In the genomic region with DNA sequence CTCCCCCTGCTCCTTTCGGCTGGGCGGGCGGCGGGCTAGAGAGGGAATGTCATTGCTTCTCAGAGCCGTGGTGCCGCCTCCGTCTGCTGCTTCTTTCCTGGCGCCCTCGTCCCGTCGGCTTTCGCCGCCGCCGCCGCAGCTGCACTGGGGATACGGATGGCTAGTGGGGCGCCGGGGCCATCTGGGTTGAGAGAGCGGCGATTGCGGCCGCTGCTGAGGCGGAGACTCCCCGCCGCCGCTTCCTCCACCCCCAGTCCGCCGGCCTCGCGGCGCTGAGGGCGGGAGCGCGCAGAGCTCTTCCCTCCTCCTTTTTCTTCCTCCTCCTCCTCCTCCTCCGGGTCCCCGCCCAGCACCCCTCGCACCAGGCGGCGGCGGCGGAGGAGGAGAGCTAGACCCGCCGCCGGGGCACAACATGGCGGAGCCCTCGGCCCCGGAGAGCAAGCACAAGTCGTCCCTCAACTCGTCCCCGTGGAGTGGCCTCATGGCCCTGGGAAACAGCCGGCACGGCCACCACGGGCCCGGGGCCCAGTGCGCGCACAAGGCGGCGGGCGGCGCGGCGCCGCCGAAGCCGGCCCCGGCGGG, we compare ENCODE assay signal across 8 cellular contexts. TPM values are rescaled to one million over a fixed set of nuclear protein-coding genes. Genes with fewer than 3 reads are reported as not detected.
DNase-seq lines count a peak whose midpoint lies in the region; ATAC-seq and TF ChIP-seq lines count a peak whose summit lies in the region.

STT3B (plus strand) TSS at position 339 of the 582 bp plus-strand sequence; CDS start at position 413, 74 bp downstream.

- peaks cover 0 to 2% (median 2%) of the 10 kb centered on the region in 3 donors for H3K36me3 Mint-ChIP-seq in naive thymus-derived CD8-positive, alpha-beta T cell

- intact Hi-C loops in esophagus squamous epithelium (cut with DNase I) = no loop called here

- peak within 1 kb of the TSS; percentile 93 to 100 (median 98) for H3K4me3 Mint-ChIP-seq in naive thymus-derived CD8-positive, alpha-beta T cell

- peaks cover 4% of the 10 kb centered on the region for H3K27me3 ChIP-seq in BJ (ENCODE audit: control insufficient read depth, insufficient read depth, low read length)
- no peaks in the 10 kb centered on the region for H3K27me3 ChIP-seq in esophagus squamous epithelium

- peak; percentile 49 for ATAC-seq in HG03139 (IDR thresholded peaks at IDR 0.05; ENCODE audit: unreplicated experiment)
- peak; percentile 54 to 57 for ATAC-seq in naive thymus-derived CD8-positive, alpha-beta T cell

- peaks cover 7 to 51% (median 27%) of the 10 kb centered on the region in 3 donors for H3K4me1 ChIP-seq in esophagus squamous epithelium

- TF ChIP-seq CTCF in BJ (IDR thresholded peaks at IDR 0.05; ENCODE audit: insufficient read depth, low read depth, low read length) = no peak
- TF ChIP-seq CTCF in esophagus squamous epithelium (IDR thresholded peaks at IDR 0.05) = no peak

- peak; percentile 68 for TF ChIP-seq POLR2A in GM18951 (IDR thresholded peaks at IDR 0.05; ENCODE audit: extremely low read depth, insufficient read depth, insufficient read length)
- peak in 3 of 4 donors; percentile 80 to 95 (median 92) for TF ChIP-seq POLR2A in esophagus squamous epithelium (IDR thresholded peaks at IDR 0.05)

- 0% methylated on average over 22 of the region's 68 CpGs; no CpG with 5 or more reads in 1 of the 2 donors for WGBS in esophagus squamous epithelium, 2 donors

- H3K9me3 Mint-ChIP-seq in naive thymus-derived CD8-positive, alpha-beta T cell = no peaks in the 10 kb centered on the region

- DNase-seq in BJ (ENCODE audit: low read depth) (no peak), NOMO-1 (lab: John Stamatoyannopoulos, UW; ENCODE audit: unreplicated experiment in 2 of 2) (peak; percentile 78 to 82), activated T-cell treated with anti-CD3 and anti-CD28 coated beads for 48 hours (ENCODE audit: low read depth) (peak; percentile 83), esophagus squamous epithelium (lab: John Stamatoyannopoulos, UW) (peak; percentile 41)
- DNase-seq in naive thymus-derived CD8-positive, alpha-beta T cell = peak in 9 of 10 donors; percentile 73 to 96 (median 79)
- peak; percentile 85 for DNase-seq in stimulated activated naive CD4-positive, alpha-beta T cell treated with Interleukin-2 at 50 U/mL for 16 hours (lab: John Stamatoyannopoulos, UW)

- peak within 1 kb of the TSS in 9 of 10 donors; percentile 97 to 99 (median 98) for H3K27ac Mint-ChIP-seq in naive thymus-derived CD8-positive, alpha-beta T cell

- H3K4me3 ChIP-seq in BJ (ENCODE audit: low read depth, low read length) = peak within 1 kb of the TSS; percentile 97
- peak within 1 kb of the TSS; percentile 84 to 97 (median 93) for H3K4me3 ChIP-seq in esophagus squamous epithelium

- peaks cover 7 to 34% (median 29%) of the 10 kb centered on the region in 4 donors for H3K4me1 Mint-ChIP-seq in naive thymus-derived CD8-positive, alpha-beta T cell

- in situ Hi-C loops in GM18951 (cut with MboI; ENCODE audit: low sequenced_read_pairs, unreplicated experiment) = no loop called here

- POLR2A ChIA-PET in BJ (lab: Charles Lee) = interaction anchor here (0.6 to 1.0 kb wide), 2 partner anchors 14 to 172 kb away, joined by 3 to 4 read pairs; no protein-coding TSS in a partner anchor
- POLR2A ChIA-PET in naive thymus-derived CD8-positive, alpha-beta T cell (lab: Charles Lee) = interaction anchor here (0.6 to 3.8 kb wide), 50 partner anchors 10 to 1345 kb away, joined by 3 to 108 read pairs (median 4); no protein-coding TSS in a partner anchor

- no peaks in the 10 kb centered on the region for H3K9me3 ChIP-seq in esophagus squamous epithelium

- CTCF ChIA-PET in BJ (lab: Yijun Ruan, JAX) = interaction anchor here (0.8 to 1.5 kb wide), 2 partner anchors 34 to 611 kb away, joined by 3 to 4 read pairs; no protein-coding TSS in a partner anchor

- H3K36me3 ChIP-seq in BJ (ENCODE audit: control insufficient read depth, insufficient read depth, low read length) (no peaks in the 10 kb centered on the region), esophagus squamous epithelium (no peaks in the 10 kb centered on the region)

- H3K27me3 Mint-ChIP-seq in naive thymus-derived CD8-positive, alpha-beta T cell = no peaks in the 10 kb centered on the region

- H3K27ac ChIP-seq in esophagus squamous epithelium = peak within 1 kb of the TSS; percentile 85 to 99 (median 96)

RNA-seq across cellular contexts. Expression of gene STT3B, which starts in this region (rescaled TPM):
- polyA plus RNA-seq in BJ (2011; rRNA removed) = 39.7 and 86.5 TPM in 2 replicates
- 48.2 and 53.2 TPM in 2 replicates for polyA minus RNA-seq in BJ (2011; rRNA and poly(A)+ RNA removed)
- total RNA-seq in esophagus squamous epithelium = 100 to 1,000 TPM in 2 of 4 donors, 10 to 100 TPM in 2; 82.1 to 123 (median 93.5) TPM
- total RNA-seq in naive thymus-derived CD8-positive, alpha-beta T cell = 100 to 1,000 TPM; 103 to 108 TPM
- 100 to 1,000 TPM in 1 of 3 donors, 10 to 100 TPM in 2; 85.1 to 107 (median 97.4) TPM for polyA plus RNA-seq in naive thymus-derived CD8-positive, alpha-beta T cell
